ENCODE assay signal across 19 cellular contexts in the genomic region with DNA sequence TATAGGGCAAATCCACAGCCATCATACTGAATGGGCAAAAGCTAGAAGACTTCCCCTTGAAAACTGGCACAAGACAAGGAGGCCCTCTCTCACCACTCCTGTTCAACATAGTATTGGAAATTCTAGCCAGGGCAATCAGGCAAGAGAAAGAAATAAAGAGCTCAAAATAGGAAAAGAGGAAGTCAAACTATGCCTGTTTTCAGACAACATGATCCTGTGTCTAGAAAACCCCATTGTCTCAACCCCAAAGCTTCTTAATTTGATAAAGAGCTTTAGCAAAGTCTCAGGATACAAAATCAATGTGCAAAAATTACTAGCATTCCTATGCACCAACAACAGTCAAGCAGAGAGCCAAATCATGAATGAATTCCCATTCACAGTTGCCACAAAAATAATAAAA.
DNase-seq lines count a peak whose midpoint lies in the region; ATAC-seq, FAIRE-seq and TF ChIP-seq lines count a peak whose summit lies in the region.
"Had no signal": no experiment of that assay in that cellular context is flagged by ENCODE, and none has a peak within 500 bp of the region (broad histone marks: within the 10 kb centered on the region; RNA-seq: fewer than 3 reads in every experiment).

No MANE protein-coding gene starts in this region.

- H2AFZ ChIP-seq in GM12878 (ENCODE audit: control insufficient read depth, low read depth, low read length): no peak overlapping the region

- SMC1A ChIA-PET in GM12878 (lab: Charles Lee; ENCODE audit: uncharacterized antibody, unreplicated experiment): interaction anchor here (1.1 kb wide), 1 partner anchor 130 kb away, joined by 3 read pairs; no protein-coding TSS in a partner anchor

- CTCF ChIA-PET in GM12878 (lab: Yijun Ruan, JAX): interaction anchor here (1.3 kb wide), 1 partner anchor 80 kb away, joined by 3 read pairs; no protein-coding TSS in a partner anchor

- FAIRE-seq in GM12891 (lab: Jason Lieb, UNC) (no peak), GM12878 (lab: Jason Lieb, UNC) (no peak)
- FAIRE-seq: A549, D721Med, G401.6, GM19239 had no signal

- no peak overlapping the region for H3K4me3 ChIP-seq in GM12878
- H3K4me3 ChIP-seq: A549; BLaER1 treated with 17β-estradiol and CSF1 and Interleukin-3, amounts not matched to agents 10 nM and 100 nM had no signal

- no peak overlapping the region for H3K27ac ChIP-seq in GM12878 (ENCODE audit: control insufficient read depth, insufficient read depth)
- H3K27ac ChIP-seq: 22Rv1; A549; BLaER1 treated with 17β-estradiol and CSF1 and Interleukin-3, amounts not matched to agents 10 nM and 100 nM; C4-2B had no signal

- H3K36me3 ChIP-seq in GM12878 (ENCODE audit: control insufficient read depth in 2 of 2, insufficient read depth in 2 of 2, low read length in 1 of 2): no peaks in the 10 kb centered on the region
- H3K36me3 ChIP-seq: BLaER1 treated with 17β-estradiol and CSF1 and Interleukin-3, amounts not matched to agents 10 nM and 100 nM had no signal

- no peaks in the 10 kb centered on the region for H3K4me1 ChIP-seq in GM12878 (ENCODE audit: control insufficient read depth, insufficient read depth, low read length)
- H3K4me1 ChIP-seq: A549; BLaER1 treated with 17β-estradiol and CSF1 and Interleukin-3, amounts not matched to agents 10 nM and 100 nM; Caco-2 had no signal

- BruUV-seq in GM12878 (replicated peaks; lab: Mats Ljungman, UMichigan): no TSS peak

- no peaks in the 10 kb centered on the region for H3K27me3 ChIP-seq in GM12878 (replicated peaks in 1 of 2; ENCODE audit: control insufficient read depth in 2 of 2, insufficient read depth in 2 of 2, low read length in 1 of 2)
- H3K27me3 ChIP-seq: BLaER1 treated with 17β-estradiol and CSF1 and Interleukin-3, amounts not matched to agents 10 nM and 100 nM had no signal

- TF ChIP-seq RAD21 in GM12878 (IDR thresholded peaks at IDR 0.05; ENCODE audit: insufficient read depth, low read depth, low read length): no peak

- TF ChIP-seq CTCF in GM12878 (IDR thresholded peaks at IDR 0.05 in 2 of 3, conservative IDR thresholded peaks at IDR 0.05 in 1 of 3; ENCODE audit: control insufficient read depth in 2 of 3, extremely low read depth in 1 of 3, insufficient read depth in 1 of 3, low read depth in 3 of 3, low read length in 3 of 3) (no peak), GM20000 (IDR thresholded peaks at IDR 0.05; ENCODE audit: extremely low read depth, missing control alignments) (no peak)

- no peak overlapping the region for H3K4me2 ChIP-seq in GM12878 (ENCODE audit: control insufficient read depth, insufficient read depth)
- H3K4me2 ChIP-seq: A549; BLaER1 treated with 17β-estradiol and CSF1 and Interleukin-3, amounts not matched to agents 10 nM and 100 nM had no signal

- no peak overlapping the region for H3K9ac ChIP-seq in GM12878 (ENCODE audit: control insufficient read depth, insufficient read depth, low read length)
- H3K9ac ChIP-seq: BLaER1 treated with 17β-estradiol and CSF1 and Interleukin-3, amounts not matched to agents 10 nM and 100 nM had no signal

- H4K20me1 ChIP-seq in GM12878 (ENCODE audit: control insufficient read depth, insufficient read depth): no peaks in the 10 kb centered on the region
- H4K20me1 ChIP-seq: BLaER1 treated with 17β-estradiol and CSF1 and Interleukin-3, amounts not matched to agents 10 nM and 100 nM had no signal

- TF ChIP-seq POLR2A in GM12891 (IDR thresholded peaks at IDR 0.05; ENCODE audit: low read depth, low read length) (no peak), GM12878 (IDR thresholded peaks at IDR 0.05; ENCODE audit: low read depth, low read length) (no peak)

- no peak for TF ChIP-seq EP300 in GM12878 (IDR thresholded peaks at IDR 0.05; ENCODE audit: borderline replicate concordance in 1 of 2, control insufficient read depth in 1 of 2, low read depth in 2 of 2, low read length in 2 of 2)

- POLR2A ChIA-PET in GM12878 (lab: Charles Lee): no interaction called here

- no peaks in the 10 kb centered on the region for H3K79me2 ChIP-seq in GM12878 (ENCODE audit: control insufficient read depth, insufficient read depth, low read length)

- ATAC-seq in GM12878 (no peak), HG02623 (IDR thresholded peaks at IDR 0.05; ENCODE audit: unreplicated experiment) (no peak)
- ATAC-seq: A549; CD8-positive, alpha-beta T cell had no signal

- H3K9me3 ChIP-seq in GM12878 (replicated peaks; ENCODE audit: control insufficient read depth, insufficient read depth, low read length): no peaks in the 10 kb centered on the region
- H3K9me3 ChIP-seq: A549, Caco-2 had no signal

- RAD21 ChIA-PET in GM12878 (lab: Charles Lee; ENCODE audit: unreplicated experiment): no interaction called here

- DNase-seq in GM12891 (ENCODE audit: insufficient read length, low spot score) (no peak), OCI-M1 (lab: John Stamatoyannopoulos, UW) (peak; percentile 26), GM12878 (ENCODE audit: low read depth, low spot score) (no peak), GM20000 (ENCODE audit: low spot score) (no peak)
- DNase-seq: AML-193; Caco-2; Calu3; CD4-positive, alpha-beta T cell; CD8-positive, alpha-beta T cell; DMS79 treated with DMSO at 0.1 percent for 48 hours; GF-D8 had no signal

- intact Hi-C loops in GM12878 (cut with micrococcal nuclease; ENCODE audit: unreplicated experiment): no loop called here

- in situ Hi-C loops in GM12878 (cut with MboI): no loop called here

TF ChIP-seq in GM12891, 5 proteins besides CTCF, POLR2A, EP300 and RAD21:
- TF ChIP-seq SPI1 (IDR thresholded peaks at IDR 0.05; ENCODE audit: low read depth, low read length): peak; percentile 62
- no peak for TF ChIP-seq TAF1 (IDR thresholded peaks at IDR 0.05; ENCODE audit: low read depth, low read length)
- TF ChIP-seq POU2F2 (IDR thresholded peaks at IDR 0.05; ENCODE audit: low read depth, low read length): no peak
- TF ChIP-seq POLR2AphosphoS5 (IDR thresholded peaks at IDR 0.05; ENCODE audit: low read depth, low read length): no peak
- TF ChIP-seq PAX5 (IDR thresholded peaks at IDR 0.05; ENCODE audit: insufficient read depth, low read length, severe bottlenecking): no peak

TF ChIP-seq in GM12878, 131 proteins besides CTCF, POLR2A, EP300 and RAD21:
- TF ChIP-seq MTA2 (IDR thresholded peaks at IDR 0.05; ENCODE audit: low read depth) (no peak), SPI1 (IDR thresholded peaks at IDR 0.05; ENCODE audit: borderline replicate concordance, insufficient read depth, low read depth, low read length) (peak; percentile 47; the same call in 1 of the 2 replicates)
